Comparison of ENCODE assay signal across 21 cellular contexts in genomic region chr17:81837641-81838040, GRCh38. TPM values are rescaled to one million over a fixed set of nuclear protein-coding genes. Genes with fewer than 3 reads are reported as not detected.
A peak's percentile ranks its signal among the peaks of the same experiment; 100 is the strongest.
DNase-seq lines count a peak whose midpoint lies in the region; ATAC-seq and TF ChIP-seq lines count a peak whose summit lies in the region.
"Had no signal": no experiment of that assay in that cellular context is flagged by ENCODE, and none has a peak within 500 bp of the region (broad histone marks: within the 10 kb centered on the region; RNA-seq: fewer than 3 reads in every experiment).

No MANE protein-coding gene starts in this region.

- no peaks in the 10 kb centered on the region for H3K27me3 Mint-ChIP-seq in activated CD8-positive, alpha-beta T cell treated with anti-CD3 and anti-CD28 coated beads, Interleukin-2, amount 10 ng/mL, durations not matched to agents 7 days and 5 days (ENCODE audit: low read depth)
- H3K27me3 Mint-ChIP-seq in Calu3 (ENCODE audit: unreplicated experiment) (no peaks in the 10 kb centered on the region), T-cell (no peaks in the 10 kb centered on the region)

- H3K36me3 ChIP-seq in lower lobe of right lung: peaks cover 4% of the 10 kb centered on the region

- CTCF ChIA-PET in activated CD8-positive, alpha-beta T cell treated with anti-CD3 and anti-CD28 coated beads, Interleukin-2, amount 10 ng/mL, durations not matched to agents 7 days and 5 days (lab: Charles Lee): no interaction called here
- CTCF ChIA-PET in Calu3 (lab: Charles Lee) (no interaction called here), T-cell (lab: Charles Lee) (interaction anchor here in 1 of 2 donors (0.7 kb wide), 1 partner anchor 79 kb away, joined by 3 read pairs; no protein-coding TSS in a partner anchor)

- H3K4me3 ChIP-seq in HFF-Myc (replicated peaks; ENCODE audit: low read depth, low read length): no peak overlapping the region
- H3K4me3 ChIP-seq in lower lobe of right lung: no peak overlapping the region
- H3K4me3 ChIP-seq: coronary artery, PC-9, tibial artery had no signal

- H3K27ac Mint-ChIP-seq in activated CD8-positive, alpha-beta T cell treated with anti-CD3 and anti-CD28 coated beads, Interleukin-2, amount 10 ng/mL, durations not matched to agents 7 days and 5 days: no peak overlapping the region
- H3K27ac Mint-ChIP-seq in Calu3 (ENCODE audit: unreplicated experiment) (no peak overlapping the region), T-cell (no peak overlapping the region)

- DNase-seq in AG09319 (ENCODE audit: extremely low read depth, low read depth): peak; percentile 36
- peak; percentile 48 for DNase-seq in HFF-Myc (ENCODE audit: extremely low read depth, low read depth)
- peak; percentile 98 for DNase-seq in SIG-M5 (lab: John Stamatoyannopoulos, UW)
- DNase-seq in lower lobe of right lung: peak; percentile 56
- no peak for DNase-seq in NCI-H524 (lab: John Stamatoyannopoulos, UW)
- no peak for DNase-seq in activated CD8-positive, alpha-beta T cell treated with anti-CD3 and anti-CD28 coated beads, Interleukin-2, amount 10 ng/mL, durations not matched to agents 7 days and 5 days
- DNase-seq in Calu3: no peak
- no peak for DNase-seq in T-cell
- DNase-seq: activated CD4-positive, CD25-positive, alpha-beta regulatory T cell treated with anti-CD3 and anti-CD28 coated beads, Interleukin-2, amount 50 U/mL, for 72 hours; activated CD8-positive, alpha-beta memory T cell treated with anti-CD3 and anti-CD28 coated beads, Interleukin-2, amount 50 U/mL, for 4 hours; Caco-2; GDM1; hippocampal formation; NCI-H1436 treated with DMSO at 0.1 percent for 48 hours; NCI-H446; PC-9; tibial artery had no signal

- intact Hi-C loops in lower lobe of right lung (cut with DNase I) (no loop called here), Calu3 (cut with micrococcal nuclease; ENCODE audit: unreplicated experiment) (no loop called here)

- POLR2A ChIA-PET in activated CD8-positive, alpha-beta T cell treated with anti-CD3 and anti-CD28 coated beads, Interleukin-2, amount 10 ng/mL, durations not matched to agents 7 days and 5 days (lab: Charles Lee): interaction anchor here (0.7 kb wide), 1 partner anchor 140 kb away, joined by 5 read pairs; the partner anchor contains the start of gene ASPSCR1
- POLR2A ChIA-PET in T-cell (lab: Charles Lee): no interaction called here

- H3K4me1 ChIP-seq in lower lobe of right lung: peaks cover 8% of the 10 kb centered on the region

- no peaks in the 10 kb centered on the region for H3K27me3 ChIP-seq in lower lobe of right lung (ENCODE audit: low read depth)
- H3K27me3 ChIP-seq: tibial artery had no signal

- no TSS peak for BruUV-seq in Calu3 (replicated peaks; lab: Mats Ljungman, UMichigan)

- H3K4me3 Mint-ChIP-seq in activated CD8-positive, alpha-beta T cell treated with anti-CD3 and anti-CD28 coated beads, Interleukin-2, amount 10 ng/mL, durations not matched to agents 7 days and 5 days: no peak overlapping the region
- H3K4me3 Mint-ChIP-seq in Calu3 (ENCODE audit: low read depth, unreplicated experiment) (no peak overlapping the region), T-cell (no peak overlapping the region)

- TF ChIP-seq CTCF in AG09319 (IDR thresholded peaks at IDR 0.05; ENCODE audit: low read depth, low read length) (no peak), HFF-Myc (IDR thresholded peaks at IDR 0.05; ENCODE audit: low read depth, low read length, missing control alignments) (no peak), lower lobe of right lung (IDR thresholded peaks at IDR 0.05) (no peak), Calu3 (IDR thresholded peaks at IDR 0.05; ENCODE audit: unreplicated experiment) (no peak)

- H3K27ac ChIP-seq in lower lobe of right lung: no peak overlapping the region
- H3K27ac ChIP-seq: coronary artery, PC-9, tibial artery had no signal

- no peaks in the 10 kb centered on the region for H3K9me3 ChIP-seq in lower lobe of right lung
- H3K9me3 ChIP-seq: Caco-2, tibial artery had no signal

- peaks cover under 1% of the 10 kb centered on the region for H3K36me3 Mint-ChIP-seq in activated CD8-positive, alpha-beta T cell treated with anti-CD3 and anti-CD28 coated beads, Interleukin-2, amount 10 ng/mL, durations not matched to agents 7 days and 5 days (ENCODE audit: low read depth)
- H3K36me3 Mint-ChIP-seq in Calu3 (ENCODE audit: insufficient read depth, unreplicated experiment) (peaks cover 38% of the 10 kb centered on the region), T-cell (no peaks in the 10 kb centered on the region)

- ATAC-seq in lower lobe of right lung (no peak), T-cell (replicated peaks in 1 of 4) (no peak)
- no peak for ATAC-seq in activated CD8-positive, alpha-beta T cell treated with anti-CD3 and anti-CD28 coated beads, Interleukin-2, amount 10 ng/mL, durations not matched to agents 7 days and 5 days

- H3K9me3 Mint-ChIP-seq in activated CD8-positive, alpha-beta T cell treated with anti-CD3 and anti-CD28 coated beads, Interleukin-2, amount 10 ng/mL, durations not matched to agents 7 days and 5 days (ENCODE audit: insufficient read depth): no peaks in the 10 kb centered on the region
- H3K9me3 Mint-ChIP-seq in Calu3 (ENCODE audit: low read depth, unreplicated experiment): no peaks in the 10 kb centered on the region
- H3K9me3 Mint-ChIP-seq in T-cell: no peaks in the 10 kb centered on the region

- H3K4me1 Mint-ChIP-seq in activated CD8-positive, alpha-beta T cell treated with anti-CD3 and anti-CD28 coated beads, Interleukin-2, amount 10 ng/mL, durations not matched to agents 7 days and 5 days (ENCODE audit: low read depth): peaks cover 5% of the 10 kb centered on the region
- H3K4me1 Mint-ChIP-seq in Calu3 (ENCODE audit: low read depth, unreplicated experiment): peaks cover under 1% of the 10 kb centered on the region
- peaks cover under 1 to 4% (median 3%) of the 10 kb centered on the region in 3 donors for H3K4me1 Mint-ChIP-seq in T-cell

RNA-seq across cellular contexts. Expression of gene PPP1R27, which starts 2.8 kb away (rescaled TPM):
- total RNA-seq in lower lobe of right lung: not detected
- not detected for total RNA-seq in activated CD8-positive, alpha-beta T cell treated with anti-CD3 and anti-CD28 coated beads, Interleukin-2, amount 10 ng/mL, durations not matched to agents 7 days and 5 days
- not detected in 2 replicates for total RNA-seq in Calu3 (2022)
- not detected for total RNA-seq in T-cell
- total RNA-seq: mononuclear cell; osteoblast; PC-9; T-helper 1 cell treated with Interleukin-12 subunit alpha and Interleukin-12 subunit beta and Interleukin-4 antibody, amounts not matched to agents 30 ng/mL and 1 ng/mL, for 36 hours had no signal

RNA-seq across cellular contexts. Expression of gene MCRIP1, which starts 4.5 kb away (rescaled TPM):
- total RNA-seq in lower lobe of right lung: 69.2 TPM
- 10 to 100 TPM; 42.3 to 43.0 TPM for total RNA-seq in activated CD8-positive, alpha-beta T cell treated with anti-CD3 and anti-CD28 coated beads, Interleukin-2, amount 10 ng/mL, durations not matched to agents 7 days and 5 days
- 37.3 and 38.5 TPM in 2 replicates for total RNA-seq in Calu3 (2022)
- total RNA-seq in T-cell: 10 to 100 TPM; 46.4 to 92.4 (median 77.1) TPM

RNA-seq across cellular contexts. Expression of gene P4HB, which starts 22.7 kb away (rescaled TPM):
- 432 TPM for total RNA-seq in lower lobe of right lung
- total RNA-seq in activated CD8-positive, alpha-beta T cell treated with anti-CD3 and anti-CD28 coated beads, Interleukin-2, amount 10 ng/mL, durations not matched to agents 7 days and 5 days: 100 to 1,000 TPM; 474 to 498 TPM
- total RNA-seq in Calu3 (2022): 750 and 777 TPM in 2 replicates
- 100 to 1,000 TPM; 228 to 324 (median 269) TPM for total RNA-seq in T-cell

RNA-seq across cellular contexts. Expression of gene ARHGDIA, which starts 33.5 kb away (rescaled TPM):
- total RNA-seq in lower lobe of right lung: 331 TPM
- 100 to 1,000 TPM; 756 to 778 TPM for total RNA-seq in activated CD8-positive, alpha-beta T cell treated with anti-CD3 and anti-CD28 coated beads, Interleukin-2, amount 10 ng/mL, durations not matched to agents 7 days and 5 days
- total RNA-seq in Calu3 (2022): 273 and 288 TPM in 2 replicates
- 100 to 1,000 TPM; 473 to 577 (median 504) TPM for total RNA-seq in T-cell

RNA-seq across cellular contexts. Expression of gene GCGR, which starts 33.7 kb away (rescaled TPM):
- not detected for total RNA-seq in lower lobe of right lung
- total RNA-seq in activated CD8-positive, alpha-beta T cell treated with anti-CD3 and anti-CD28 coated beads, Interleukin-2, amount 10 ng/mL, durations not matched to agents 7 days and 5 days: not detected
- 0.78 TPM in 1 of 2 replicates, not detected in the other for total RNA-seq in Calu3 (2022)
- total RNA-seq in T-cell: under 1 TPM in 1 of 5 donors, not detected in 4; 0.13 TPM
- total RNA-seq: mononuclear cell; PC-9; T-helper 1 cell treated with Interleukin-12 subunit alpha and Interleukin-12 subunit beta and Interleukin-4 antibody, amounts not matched to agents 30 ng/mL and 1 ng/mL, for 36 hours had no signal

Comparison
In these comparisons a context has a peak if more than half of its experiments do, and no peak if none do; other contexts are left out.
1. DNase-seq: peak in AG09319 (single experiment), HFF-Myc (single experiment), SIG-M5 (single experiment) and lower lobe of right lung (single experiment); none in NCI-H524 (0 of 2), activated CD8-positive, alpha-beta T cell treated with anti-CD3 and anti-CD28 coated beads, Interleukin-2, amount 10 ng/mL, durations not matched to agents 7 days and 5 days (single experiment), Calu3 (single experiment) and T-cell (0 of 34).